In the genomic region with DNA sequence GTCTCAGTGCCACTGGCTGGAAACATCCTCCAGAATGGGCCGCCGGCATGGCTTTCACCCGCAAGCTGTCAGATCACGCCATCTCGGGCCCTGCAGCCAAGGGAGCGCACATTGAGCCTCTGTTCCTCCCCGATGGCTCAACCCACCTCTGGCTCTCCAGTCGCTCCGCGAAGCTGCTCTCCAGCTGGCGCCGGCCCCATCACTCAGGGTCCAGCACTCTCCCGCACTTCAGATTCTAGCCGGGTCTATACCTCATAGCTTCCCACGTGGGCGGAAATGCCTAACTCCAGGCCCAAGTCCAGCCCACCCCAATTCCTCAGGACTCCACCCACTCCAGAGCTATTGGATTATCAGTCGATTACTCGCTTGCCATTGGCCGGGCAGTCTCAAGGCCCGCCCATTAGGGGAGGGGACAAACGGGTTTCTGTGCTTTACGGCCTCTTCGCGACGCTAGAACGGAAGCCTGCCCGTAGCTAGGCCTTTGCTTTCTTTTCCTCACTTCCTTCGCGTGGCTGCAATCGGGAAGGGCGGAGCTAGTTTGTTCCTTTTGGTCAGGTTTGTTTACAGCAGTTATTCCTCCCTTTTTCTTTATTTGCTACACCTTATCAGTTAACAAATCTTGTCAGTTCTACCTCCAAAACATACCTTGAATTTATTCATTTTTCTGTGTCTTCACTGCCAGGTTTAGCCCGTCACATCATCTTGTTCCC, we compare ENCODE assay signal across 8 cellular contexts. TPM values are rescaled to one million over a fixed set of nuclear protein-coding genes. Genes with fewer than 3 reads are reported as not detected.
A peak's percentile ranks its signal among the peaks of the same experiment; 100 is the strongest.
DNase-seq lines count a peak whose midpoint lies in the region; ATAC-seq, FAIRE-seq and TF ChIP-seq lines count a peak whose summit lies in the region.

A gene with protein sequence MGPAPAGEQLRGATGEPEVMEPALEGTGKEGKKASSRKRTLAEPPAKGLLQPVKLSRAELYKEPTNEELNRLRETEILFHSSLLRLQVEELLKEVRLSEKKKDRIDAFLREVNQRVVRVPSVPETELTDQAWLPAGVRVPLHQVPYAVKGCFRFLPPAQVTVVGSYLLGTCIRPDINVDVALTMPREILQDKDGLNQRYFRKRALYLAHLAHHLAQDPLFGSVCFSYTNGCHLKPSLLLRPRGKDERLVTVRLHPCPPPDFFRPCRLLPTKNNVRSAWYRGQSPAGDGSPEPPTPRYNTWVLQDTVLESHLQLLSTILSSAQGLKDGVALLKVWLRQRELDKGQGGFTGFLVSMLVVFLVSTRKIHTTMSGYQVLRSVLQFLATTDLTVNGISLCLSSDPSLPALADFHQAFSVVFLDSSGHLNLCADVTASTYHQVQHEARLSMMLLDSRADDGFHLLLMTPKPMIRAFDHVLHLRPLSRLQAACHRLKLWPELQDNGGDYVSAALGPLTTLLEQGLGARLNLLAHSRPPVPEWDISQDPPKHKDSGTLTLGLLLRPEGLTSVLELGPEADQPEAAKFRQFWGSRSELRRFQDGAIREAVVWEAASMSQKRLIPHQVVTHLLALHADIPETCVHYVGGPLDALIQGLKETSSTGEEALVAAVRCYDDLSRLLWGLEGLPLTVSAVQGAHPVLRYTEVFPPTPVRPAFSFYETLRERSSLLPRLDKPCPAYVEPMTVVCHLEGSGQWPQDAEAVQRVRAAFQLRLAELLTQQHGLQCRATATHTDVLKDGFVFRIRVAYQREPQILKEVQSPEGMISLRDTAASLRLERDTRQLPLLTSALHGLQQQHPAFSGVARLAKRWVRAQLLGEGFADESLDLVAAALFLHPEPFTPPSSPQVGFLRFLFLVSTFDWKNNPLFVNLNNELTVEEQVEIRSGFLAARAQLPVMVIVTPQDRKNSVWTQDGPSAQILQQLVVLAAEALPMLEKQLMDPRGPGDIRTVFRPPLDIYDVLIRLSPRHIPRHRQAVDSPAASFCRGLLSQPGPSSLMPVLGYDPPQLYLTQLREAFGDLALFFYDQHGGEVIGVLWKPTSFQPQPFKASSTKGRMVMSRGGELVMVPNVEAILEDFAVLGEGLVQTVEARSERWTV (minus strand): TSS at position 282 of the 710 bp plus-strand sequence. CDS start 82 bp downstream, at position 200.

- DNase-seq in BE2C (peak; percentile 98), GM19240 (ENCODE audit: insufficient read length, low spot score) (peak; percentile 98), NCI-H526 (lab: John Stamatoyannopoulos, UW) (peak; percentile 98 to 99), kidney glomerular epithelial cell (lab: John Stamatoyannopoulos, UW) (peak; percentile 100)
- DNase-seq in activated CD4-positive, alpha-beta T cell treated with anti-CD3 and anti-CD28 coated beads for 48 hours = peak; percentile 98
- DNase-seq in stimulated activated CD4-positive, alpha-beta T cell treated with anti-CD3 and anti-CD28 coated beads, Interleukin-1b, Interleukin-23, amount 100 ng/mL, for 1 hour (ENCODE audit: low read depth in 2 of 2) = peak; percentile 93 to 95

- no peaks in the 10 kb centered on the region for H3K27me3 ChIP-seq in BE2C

- peak; percentile 97 for FAIRE-seq in colon (lab: Jason Lieb, UNC)

- H3K4me3 ChIP-seq in BE2C (ENCODE audit: low read depth, low read length) = peak within 1 kb of the TSS; percentile 94

- peaks cover 31% of the 10 kb centered on the region for H3K36me3 ChIP-seq in BE2C

- peak; percentile 99 for ATAC-seq in HG03460 (IDR thresholded peaks at IDR 0.05; ENCODE audit: unreplicated experiment)

- H3K9me3 ChIP-seq in BE2C = no peaks in the 10 kb centered on the region

- H3K4me1 ChIP-seq in BE2C = no peaks in the 10 kb centered on the region; the same call in 1 of the 2 replicates

- TF ChIP-seq CTCF in BE2C (IDR thresholded peaks at IDR 0.05; ENCODE audit: low read depth, low read length) = no peak

RNA-seq across cellular contexts. Expression of the gene that starts here (rescaled TPM):
- polyA plus RNA-seq in BE2C (2012; ENCODE audit: insufficient read depth, insufficient read length, low read depth) = 58.9 TPM

Comparison
In these comparisons a context has a peak if more than half of its experiments do, and no peak if none do; other contexts are left out.
1. Peak in every context shown above with its lines: DNase-seq, ATAC-seq and H3K4me3 ChIP-seq.